12 cellular contexts compared by ENCODE assay signal in the genomic region with DNA sequence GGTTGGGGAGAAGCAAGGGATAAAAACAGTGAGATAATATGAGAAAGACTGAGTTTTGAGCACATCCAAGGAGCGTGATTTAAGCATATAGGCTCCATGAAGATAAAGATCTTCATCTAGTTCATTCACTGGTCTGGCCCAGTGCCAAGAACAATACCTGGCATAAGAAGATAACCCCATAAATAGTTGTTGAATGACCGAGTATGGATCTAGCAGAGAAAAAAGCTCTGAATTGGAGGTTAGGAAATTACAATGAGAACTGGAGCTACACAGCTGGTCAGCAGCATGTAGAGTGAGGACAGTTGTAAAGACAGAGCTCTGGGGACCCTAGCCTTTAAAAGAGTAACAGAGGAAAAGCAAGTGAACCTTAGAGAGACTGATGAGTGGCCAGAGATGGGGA. TPM values are rescaled to one million over a fixed set of nuclear protein-coding genes. Genes with fewer than 3 reads are reported as not detected.
DNase-seq lines count a peak whose midpoint lies in the region; ATAC-seq and TF ChIP-seq lines count a peak whose summit lies in the region.
"Had no signal": no experiment of that assay in that cellular context is flagged by ENCODE, and none has a peak within 500 bp of the region (broad histone marks: within the 10 kb centered on the region; RNA-seq: fewer than 3 reads in every experiment).

No MANE protein-coding gene starts in this region.

- DNase-seq in HS-27A (ENCODE audit: low read depth): peak; percentile 43
- peak; percentile 24 for DNase-seq in NCI-H2227 treated with DMSO at 0.1 percent for 48 hours (lab: John Stamatoyannopoulos, UW)
- DNase-seq in brain microvascular endothelial cell: peak; percentile 83
- DNase-seq in mucosa of gallbladder (ENCODE audit: low spot score): peak; percentile 25
- no peak for DNase-seq in left lobe of liver (ENCODE audit: low spot score)
- no peak for DNase-seq in activated CD4-positive, alpha-beta T cell treated with anti-CD3 and anti-CD28 coated beads for 1 hour
- no peak for DNase-seq in stomach
- DNase-seq: activated naive CD8-positive, alpha-beta T cell treated with anti-CD3 and anti-CD28 coated beads, Interleukin-2, amount 50 U/mL, for 24 hours; CD8-positive, alpha-beta memory T cell; left ventricle myocardium superior; NCI-H1048 had no signal

- H3K27me3 ChIP-seq in brain microvascular endothelial cell (replicated peaks) (no peaks in the 10 kb centered on the region), stomach (no peaks in the 10 kb centered on the region)

- in situ Hi-C loops in brain microvascular endothelial cell (cut with HindIII; ENCODE audit: low pct_ligation_motif_present, low sequenced_read_pairs): no loop called here

- no peaks in the 10 kb centered on the region for H3K36me3 ChIP-seq in brain microvascular endothelial cell (replicated peaks)
- no peaks in the 10 kb centered on the region for H3K36me3 ChIP-seq in stomach

- no peaks in the 10 kb centered on the region for H3K9me3 ChIP-seq in stomach

- ATAC-seq in left lobe of liver: no peak
- ATAC-seq: activated naive CD8-positive, alpha-beta T cell treated with anti-CD3 and anti-CD28 coated beads, Interleukin-2, amount 50 U/mL, for 24 hours; left ventricle myocardium superior had no signal

- no peak for TF ChIP-seq EP300 in stomach (IDR thresholded peaks at IDR 0.05)

- no peak overlapping the region for H3K27ac ChIP-seq in brain microvascular endothelial cell
- no peak overlapping the region for H3K27ac ChIP-seq in stomach

- peaks cover 0 to 7% (median 0%) of the 10 kb centered on the region in 4 donors for H3K4me1 ChIP-seq in stomach

- H3K4me3 ChIP-seq in brain microvascular endothelial cell (ENCODE audit: low read depth, low read length): no peak overlapping the region
- H3K4me3 ChIP-seq in stomach: no peak overlapping the region
- H3K4me3 ChIP-seq: skin epidermis had no signal

- intact Hi-C loops in stomach (cut with DNase I; ENCODE audit: low total_unique reads): no loop called here

- 47 to 65% (median 54%) methylated on average over 2 of the region's 2 CpGs for WGBS in stomach, 5 donors

- TF ChIP-seq CTCF in brain microvascular endothelial cell (IDR thresholded peaks at IDR 0.05; ENCODE audit: low read depth, low read length, missing control alignments) (no peak), stomach (IDR thresholded peaks at IDR 0.05) (no peak)

- no peak for TF ChIP-seq POLR2A in stomach (IDR thresholded peaks at IDR 0.05)

RNA-seq across cellular contexts. Expression of a gene that starts 33.0 kb away (rescaled TPM):
- total RNA-seq in mucosa of gallbladder: 114 TPM
- 8.8 TPM for total RNA-seq in left lobe of liver
- total RNA-seq in stomach: 10 to 100 TPM; 31.2 to 89.5 (median 70.4) TPM
- polyA plus RNA-seq in stomach: 10 to 100 TPM; 16.7 to 44.0 (median 18.8) TPM

Comparison
In these comparisons a context has a peak if more than half of its experiments do, and no peak if none do; other contexts are left out.
1. DNase-seq: peak in HS-27A (single experiment), NCI-H2227 treated with DMSO at 0.1 percent for 48 hours (single experiment), brain microvascular endothelial cell (single experiment) and mucosa of gallbladder (single experiment); none in left lobe of liver (single experiment), activated CD4-positive, alpha-beta T cell treated with anti-CD3 and anti-CD28 coated beads for 1 hour (single experiment) and stomach (single experiment).